In genomic region chr12:65313704-65314317, GRCh38 we compare ENCODE assay signal across 9 cellular contexts. TPM values are rescaled to one million over a fixed set of nuclear protein-coding genes. Genes with fewer than 3 reads are reported as not detected.
DNase-seq lines count a peak whose midpoint lies in the region; ATAC-seq and TF ChIP-seq lines count a peak whose summit lies in the region.
"Had no signal": no experiment of that assay in that cellular context is flagged by ENCODE, and none has a peak within 500 bp of the region (broad histone marks: within the 10 kb centered on the region; RNA-seq: fewer than 3 reads in every experiment).

No MANE protein-coding gene starts in this region.

- H3K36me3 Mint-ChIP-seq in chondrocyte (ENCODE audit: low read depth) (peaks cover 9% of the 10 kb centered on the region), progenitor cell of endocrine pancreas (ENCODE audit: insufficient read depth) (no peaks in the 10 kb centered on the region)
- H3K36me3 Mint-ChIP-seq: activated naive CD8-positive, alpha-beta T cell treated with anti-CD3 and anti-CD28 coated beads, Interleukin-2, amount 10 ng/mL, durations not matched to agents 7 days and 5 days had no signal

- H3K27ac Mint-ChIP-seq in chondrocyte (ENCODE audit: unreplicated experiment): peak overlapping the region; percentile 9
- H3K27ac Mint-ChIP-seq in progenitor cell of endocrine pancreas: no peak overlapping the region
- H3K27ac Mint-ChIP-seq: activated naive CD8-positive, alpha-beta T cell treated with anti-CD3 and anti-CD28 coated beads, Interleukin-2, amount 10 ng/mL, durations not matched to agents 7 days and 5 days had no signal

- TF ChIP-seq CTCF in GM10266 (IDR thresholded peaks at IDR 0.05; ENCODE audit: control insufficient read depth, insufficient read depth, low read depth, missing control alignments) (peak; percentile 28), chondrocyte (IDR thresholded peaks at IDR 0.05) (peak; percentile 89), progenitor cell of endocrine pancreas (IDR thresholded peaks at IDR 0.05; ENCODE audit: unreplicated experiment) (peak; percentile 58), lower leg skin (IDR thresholded peaks at IDR 0.05) (no peak)

- H3K4me3 ChIP-seq in lower leg skin (ENCODE audit: low read depth, poor library complexity, severe bottlenecking): no peak overlapping the region

- DNase-seq in GM10266 (ENCODE audit: extremely low spot score): no peak
- DNase-seq in NCI-H2171 treated with DMSO at 0.1 percent for 48 hours (lab: John Stamatoyannopoulos, UW): peak; percentile 28
- DNase-seq in chondrocyte (ENCODE audit: low spot score): no peak
- DNase-seq in progenitor cell of endocrine pancreas (ENCODE audit: low spot score, unreplicated experiment): no peak
- no peak for DNase-seq in lower leg skin (ENCODE audit: low spot score in 2 of 2)
- DNase-seq: activated naive CD8-positive, alpha-beta T cell treated with anti-CD3 and anti-CD28 coated beads, Interleukin-2, amount 10 ng/mL, durations not matched to agents 7 days and 5 days; stimulated activated naive CD4-positive, alpha-beta T cell had no signal

- H3K9me3 Mint-ChIP-seq in chondrocyte (ENCODE audit: low read depth): no peaks in the 10 kb centered on the region
- H3K9me3 Mint-ChIP-seq in progenitor cell of endocrine pancreas (ENCODE audit: low read depth): no peaks in the 10 kb centered on the region
- H3K9me3 Mint-ChIP-seq: activated naive CD8-positive, alpha-beta T cell treated with anti-CD3 and anti-CD28 coated beads, Interleukin-2, amount 10 ng/mL, durations not matched to agents 7 days and 5 days had no signal

- 29 to 35% methylated on average over 2 of the region's 2 CpGs for WGBS in lower leg skin, 2 donors

- intact Hi-C loops in lower leg skin (cut with DNase I; ENCODE audit: low total_unique reads): no loop called here

- H3K4me1 Mint-ChIP-seq in chondrocyte (ENCODE audit: low read depth): peaks cover 4% of the 10 kb centered on the region
- no peaks in the 10 kb centered on the region for H3K4me1 Mint-ChIP-seq in progenitor cell of endocrine pancreas (ENCODE audit: low read depth)
- H3K4me1 Mint-ChIP-seq: activated naive CD8-positive, alpha-beta T cell treated with anti-CD3 and anti-CD28 coated beads, Interleukin-2, amount 10 ng/mL, durations not matched to agents 7 days and 5 days had no signal

- H3K4me3 Mint-ChIP-seq in chondrocyte (ENCODE audit: unreplicated experiment) (no peak overlapping the region), progenitor cell of endocrine pancreas (ENCODE audit: low read depth) (no peak overlapping the region)
- H3K4me3 Mint-ChIP-seq: activated naive CD8-positive, alpha-beta T cell treated with anti-CD3 and anti-CD28 coated beads, Interleukin-2, amount 10 ng/mL, durations not matched to agents 7 days and 5 days had no signal

- ATAC-seq in GM18505 (IDR thresholded peaks at IDR 0.05; ENCODE audit: unreplicated experiment): no peak
- ATAC-seq in GM18868 (IDR thresholded peaks at IDR 0.05; ENCODE audit: unreplicated experiment): no peak

- no peaks in the 10 kb centered on the region for H3K27me3 Mint-ChIP-seq in chondrocyte (ENCODE audit: low read depth)
- no peaks in the 10 kb centered on the region for H3K27me3 Mint-ChIP-seq in progenitor cell of endocrine pancreas

- TF ChIP-seq POLR2A in lower leg skin (IDR thresholded peaks at IDR 0.05) (no peak), GM18505 (IDR thresholded peaks at IDR 0.05; ENCODE audit: borderline replicate concordance, extremely low read depth, insufficient read depth, insufficient read length) (no peak)

RNA-seq across cellular contexts. Expression of gene MSRB3, which starts 35.3 kb away (rescaled TPM):
- total RNA-seq in chondrocyte: 104 to 160 TPM (median 158 TPM) in 3 replicates
- 1.1 and 1.5 TPM in 2 replicates for total RNA-seq in progenitor cell of endocrine pancreas
- 10 to 100 TPM in 1 of 4 donors, 1 to 10 TPM in 3; 6.1 to 16.6 (median 7.9) TPM for total RNA-seq in lower leg skin
- total RNA-seq: activated naive CD8-positive, alpha-beta T cell treated with anti-CD3 and anti-CD28 coated beads, Interleukin-2, amount 10 ng/mL, durations not matched to agents 7 days and 5 days had no signal

Comparison
In these comparisons a context has a peak if more than half of its experiments do, and no peak if none do; other contexts are left out.
1. CTCF ChIP-seq: peak in GM10266 (single experiment), chondrocyte (single experiment) and progenitor cell of endocrine pancreas (single experiment); none in lower leg skin (0 of 3).